Comparison of ENCODE assay signal across 1 cellular context in genomic region chr2:237315170-237315880, GRCh38.
TF ChIP-seq lines count a peak whose summit lies in the region.

No MANE protein-coding gene starts in this region.

TF ChIP-seq in IMR-90, 13 proteins besides CTCF, POLR2A, EP300 and RAD21 (continued from another document):
- 0 out of 2 replicates have a peak, but pooled peaks have one; percentile 9 for TF ChIP-seq FOS (IDR thresholded peaks at IDR 0.05; ENCODE audit: low read depth, low read length)
- TF ChIP-seq MAZ (IDR thresholded peaks at IDR 0.05; ENCODE audit: borderline replicate concordance, low read depth, low read length): peak; percentile 55; the same call in 1 of the 2 replicates
- TF ChIP-seq CEBPB (IDR thresholded peaks at IDR 0.05; ENCODE audit: low read depth, low read length): no peak
- TF ChIP-seq RCOR1 (IDR thresholded peaks at IDR 0.05; ENCODE audit: insufficient replicate concordance, low read length): peak; percentile 62
- peak; percentile 48 for TF ChIP-seq SMC3 (IDR thresholded peaks at IDR 0.05; ENCODE audit: low read depth, low read length)
- TF ChIP-seq, protein P1, sequence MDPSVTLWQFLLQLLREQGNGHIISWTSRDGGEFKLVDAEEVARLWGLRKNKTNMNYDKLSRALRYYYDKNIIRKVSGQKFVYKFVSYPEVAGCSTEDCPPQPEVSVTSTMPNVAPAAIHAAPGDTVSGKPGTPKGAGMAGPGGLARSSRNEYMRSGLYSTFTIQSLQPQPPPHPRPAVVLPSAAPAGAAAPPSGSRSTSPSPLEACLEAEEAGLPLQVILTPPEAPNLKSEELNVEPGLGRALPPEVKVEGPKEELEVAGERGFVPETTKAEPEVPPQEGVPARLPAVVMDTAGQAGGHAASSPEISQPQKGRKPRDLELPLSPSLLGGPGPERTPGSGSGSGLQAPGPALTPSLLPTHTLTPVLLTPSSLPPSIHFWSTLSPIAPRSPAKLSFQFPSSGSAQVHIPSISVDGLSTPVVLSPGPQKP (IDR thresholded peaks at IDR 0.05; ENCODE audit: borderline replicate concordance, low read depth, low read length): no peak
